ENCODE assay signal across 7 cellular contexts in genomic region chr14:18333316-18333715, GRCh38.
DNase-seq lines count a peak whose midpoint lies in the region; ATAC-seq, FAIRE-seq and TF ChIP-seq lines count a peak whose summit lies in the region.
"Not testable (repeated sequence)": the region's sequence is repeated elsewhere in the genome, so short reads cannot be mapped to it uniquely, and the experiment has no call there.

No MANE protein-coding gene starts in this region.

- H3K27ac Mint-ChIP-seq in CD14-positive monocyte: not testable (repeated sequence)

- H3K36me3 ChIP-seq in kidney (ENCODE audit: control insufficient read depth in 1 of 2, insufficient read depth in 2 of 2, low read length in 2 of 2); spleen; aorta (ENCODE audit: control insufficient read depth in 1 of 2, insufficient read depth in 2 of 2, low read length in 1 of 2): not testable (repeated sequence)

- not testable (repeated sequence) for ATAC-seq in left ventricle myocardium superior; aorta (ENCODE audit: low FRiP score)

- not testable (repeated sequence) for H3K9ac ChIP-seq in kidney (ENCODE audit: low read length in 2 of 2)

- H3K27ac ChIP-seq in kidney (ENCODE audit: low read depth in 2 of 2, low read length in 2 of 2); spleen; aorta (ENCODE audit: low read depth in 1 of 2, low read length in 2 of 2): not testable (repeated sequence)

- H3K9me3 ChIP-seq in kidney (ENCODE audit: control insufficient read depth in 1 of 2, low read length in 2 of 2); aorta (ENCODE audit: control insufficient read depth, low read length): not testable (repeated sequence)
- H3K9me3 ChIP-seq in spleen: peaks cover 0 to 11% (median 2%) of the 10 kb centered on the region in 8 donors

- not testable (repeated sequence) for H3K27me3 Mint-ChIP-seq in CD14-positive monocyte (ENCODE audit: low read depth in 3 of 3)

- H3K4me1 Mint-ChIP-seq in CD14-positive monocyte: not testable (repeated sequence)

- H3K9me3 Mint-ChIP-seq in CD14-positive monocyte: not testable (repeated sequence)

- not testable (repeated sequence) for FAIRE-seq in kidney (lab: Jason Lieb, UNC)

- intact Hi-C loops in CD14-positive monocyte (cut with micrococcal nuclease); left ventricle myocardium superior (cut with micrococcal nuclease); kidney (cut with DNase I); posterior vena cava (cut with DNase I); spleen (cut with DNase I; ENCODE audit: low total_unique reads); aorta (cut with DNase I): not testable (repeated sequence)

- not testable (repeated sequence) for H3K27me3 ChIP-seq in spleen (replicated peaks in 1 of 7); aorta (ENCODE audit: control insufficient read depth in 1 of 2, insufficient read depth in 2 of 2, low read length in 1 of 2)

- not testable (repeated sequence) for TF ChIP-seq CTCF in CD14-positive monocyte (IDR thresholded peaks at IDR 0.05); kidney (IDR thresholded peaks at IDR 0.05; ENCODE audit: borderline replicate concordance, extremely low read depth, insufficient read depth); spleen (IDR thresholded peaks at IDR 0.05 in 8 of 11, conservative IDR thresholded peaks at IDR 0.05 in 3 of 11)

- H3K36me3 Mint-ChIP-seq in CD14-positive monocyte: not testable (repeated sequence)

- TF ChIP-seq POLR2A in spleen (IDR thresholded peaks at IDR 0.05): not testable (repeated sequence)

- H3K4me1 ChIP-seq in kidney (ENCODE audit: control insufficient read depth in 1 of 2, insufficient read depth in 1 of 2, low read depth in 1 of 2, low read length in 2 of 2); spleen; aorta (ENCODE audit: control insufficient read depth in 1 of 2, insufficient read depth in 2 of 2, low read length in 2 of 2): not testable (repeated sequence)

- DNase-seq in CD14-positive monocyte (ENCODE audit: low spot score) (peak; percentile 41), astrocyte of the hippocampus (ENCODE audit: low read depth, low spot score) (peak; percentile 0), left ventricle myocardium superior (peak; percentile 24), kidney (peak; percentile 62), posterior vena cava (ENCODE audit: low spot score) (peak; percentile 77), spleen (peak; percentile 60), aorta (peak; percentile 25 to 69)

- not testable (repeated sequence) for H3K4me3 Mint-ChIP-seq in CD14-positive monocyte

- H3K4me3 ChIP-seq in kidney (ENCODE audit: low read length in 2 of 2); spleen; aorta (ENCODE audit: low read length in 2 of 2): not testable (repeated sequence)

- 85 to 91% (median 87%) methylated on average over 12 to 25 of the region's 25 CpGs for WGBS in spleen, 5 donors
- WGBS in aorta, 2 donors: 88 to 89% methylated on average over 23 to 25 of the region's 25 CpGs

Comparison
In these comparisons a context has a peak if more than half of its experiments do, and no peak if none do; other contexts are left out.
1. DNase-seq: peak in every context shown above with its lines; median percentile 77 in posterior vena cava; 62 in kidney; 60 in spleen; 47 in aorta; 41 in CD14-positive monocyte; 24 in left ventricle myocardium superior; 0 in astrocyte of the hippocampus.